Comparison of ENCODE assay signal across 20 cellular contexts in genomic region chr1:43757343-43758053, GRCh38.
"Had no signal": no experiment of that assay in that cellular context is flagged by ENCODE, and none has a peak within 500 bp of the region (broad histone marks: within the 10 kb centered on the region; RNA-seq: fewer than 3 reads in every experiment).

No MANE protein-coding gene starts in this region.

- H3K9me3 ChIP-seq: adrenal gland, colonic mucosa, esophagus squamous epithelium, ovary, tibial nerve, uterus had no signal

- H3K27ac ChIP-seq: adrenal gland, colonic mucosa, esophagus squamous epithelium, ovary, tibial nerve, uterus had no signal

- H3K27me3 ChIP-seq: adrenal gland, colonic mucosa, esophagus squamous epithelium, ovary, tibial nerve, uterus had no signal

- H3K4me3 Mint-ChIP-seq: activated CD4-positive, alpha-beta memory T cell treated with anti-CD3 and anti-CD28 coated beads for 36 hours; activated CD8-positive, alpha-beta memory T cell treated with anti-CD3 and anti-CD28 coated beads, Interleukin-2, amount 10 ng/mL, durations not matched to agents 7 days and 5 days; immature natural killer cell; naive B cell; stimulated activated naive B cell treated with anti-CD40 and anti-IgM and Interleukin-4, amounts not matched to agents 10 μg/mL and 1 μg/mL and 100 μg/mL, for 72 hours had no signal

- H3K4me3 ChIP-seq: adrenal gland, colonic mucosa, esophagus squamous epithelium, lung, ovary, tibial nerve, uterus had no signal

- ATAC-seq: activated CD8-positive, alpha-beta memory T cell treated with anti-CD3 and anti-CD28 coated beads, Interleukin-2, amount 10 ng/mL, durations not matched to agents 7 days and 5 days; stimulated activated naive B cell treated with anti-CD40 and anti-IgM and Interleukin-4, amounts not matched to agents 10 μg/mL and 1 μg/mL and 100 μg/mL, for 72 hours had no signal

- H3K36me3 ChIP-seq: adrenal gland, colonic mucosa, ovary, uterus had no signal

- H3K9me3 Mint-ChIP-seq: activated CD4-positive, alpha-beta memory T cell treated with anti-CD3 and anti-CD28 coated beads for 36 hours; activated T-helper 2 cell treated with anti-CD3 and anti-CD28 coated beads, Interferon-gamma antibody, Interleukin-2, Interleukin-4, amounts not matched to agents 10 μg/mL and 5 μg/mL and 100 μg/mL, durations not matched to agents 14 hours and 24 hours and 36 hours; immature natural killer cell; naive B cell; stimulated activated naive B cell treated with anti-CD40 and anti-IgM and Interleukin-4, amounts not matched to agents 10 μg/mL and 1 μg/mL and 100 μg/mL, for 72 hours had no signal

- H3K27me3 Mint-ChIP-seq: activated CD4-positive, alpha-beta memory T cell treated with anti-CD3 and anti-CD28 coated beads for 36 hours; activated CD8-positive, alpha-beta memory T cell treated with anti-CD3 and anti-CD28 coated beads, Interleukin-2, amount 10 ng/mL, durations not matched to agents 7 days and 5 days; naive B cell; stimulated activated naive B cell treated with anti-CD40 and anti-IgM and Interleukin-4, amounts not matched to agents 10 μg/mL and 1 μg/mL and 100 μg/mL, for 72 hours had no signal

- DNase-seq: activated CD4-positive, alpha-beta memory T cell treated with anti-CD3 and anti-CD28 coated beads for 36 hours; activated CD4-positive, alpha-beta T cell treated with anti-CD3 and anti-CD28 coated beads for 1 hour; activated CD8-positive, alpha-beta memory T cell treated with anti-CD3 and anti-CD28 coated beads, Interleukin-2, amount 10 ng/mL, durations not matched to agents 7 days and 5 days; activated naive CD4-positive, alpha-beta T cell treated with anti-CD3 and anti-CD28 coated beads, Interleukin-2, amount 50 U/mL, for 16 hours; activated T-cell treated with anti-CD3 and anti-CD28 coated beads, Interleukin-2, amount 50 U/mL, for 1 hour; adrenal gland; colonic mucosa; esophagus squamous epithelium; foreskin fibroblast; immature natural killer cell; naive B cell; ovary; stimulated activated CD4-positive, alpha-beta T cell treated with anti-CD3 and anti-CD28 coated beads, Interleukin-15, amount 100 ng/mL, for 24 hours; stimulated activated CD4-positive, alpha-beta T cell treated with anti-CD3 and anti-CD28 coated beads, Interleukin-4, amount 100 ng/mL, for 1 hour; stimulated activated naive B cell treated with anti-CD40 and anti-IgM and Interleukin-4, amounts not matched to agents 10 μg/mL and 1 μg/mL and 100 μg/mL, for 72 hours; substantia nigra; uterus had no signal

- H3K27ac Mint-ChIP-seq: activated CD4-positive, alpha-beta memory T cell treated with anti-CD3 and anti-CD28 coated beads for 36 hours; activated CD8-positive, alpha-beta memory T cell treated with anti-CD3 and anti-CD28 coated beads, Interleukin-2, amount 10 ng/mL, durations not matched to agents 7 days and 5 days; activated T-helper 2 cell treated with anti-CD3 and anti-CD28 coated beads, Interferon-gamma antibody, Interleukin-2, Interleukin-4, amounts not matched to agents 10 μg/mL and 5 μg/mL and 100 μg/mL, durations not matched to agents 14 hours and 24 hours and 36 hours; immature natural killer cell; naive B cell; stimulated activated naive B cell treated with anti-CD40 and anti-IgM and Interleukin-4, amounts not matched to agents 10 μg/mL and 1 μg/mL and 100 μg/mL, for 72 hours had no signal

- H3K4me1 Mint-ChIP-seq: activated CD8-positive, alpha-beta memory T cell treated with anti-CD3 and anti-CD28 coated beads, Interleukin-2, amount 10 ng/mL, durations not matched to agents 7 days and 5 days; immature natural killer cell had no signal

- H3K4me1 ChIP-seq: colonic mucosa, tibial nerve, uterus had no signal

- H3K36me3 Mint-ChIP-seq: activated CD8-positive, alpha-beta memory T cell treated with anti-CD3 and anti-CD28 coated beads, Interleukin-2, amount 10 ng/mL, durations not matched to agents 7 days and 5 days; immature natural killer cell; naive B cell had no signal
